Comparison of ENCODE assay signal across 8 cellular contexts in genomic region chr1:93079685-93080141, GRCh38. TPM values are rescaled to one million over a fixed set of nuclear protein-coding genes. Genes with fewer than 3 reads are reported as not detected.
DNase-seq lines count a peak whose midpoint lies in the region; ATAC-seq, FAIRE-seq and TF ChIP-seq lines count a peak whose summit lies in the region.

No MANE protein-coding gene starts in this region.

- TF ChIP-seq POLR2A in GM12891 (IDR thresholded peaks at IDR 0.05; ENCODE audit: low read depth, low read length) (no peak), gastrocnemius medialis (IDR thresholded peaks at IDR 0.05) (no peak)

- DNase-seq in A673 (ENCODE audit: low spot score) (peak; percentile 47), GM12891 (ENCODE audit: insufficient read length, low spot score) (no peak), RPMI8226 (peak; percentile 5), astrocyte of the hippocampus (ENCODE audit: low read depth, low spot score) (peak; percentile 45), gastrocnemius medialis (no peak)

- intact Hi-C loops in A673 (cut with micrococcal nuclease; ENCODE audit: unreplicated experiment) = loop anchor here (2.0 kb wide), 2 partner anchors 65 to 101 kb away; partner anchors contain the start of genes CCDC18 and TMED5
- intact Hi-C loops in gastrocnemius medialis (cut with DNase I; ENCODE audit: low total_unique reads) = loop anchor here (1.0 to 10.0 kb wide), 5 partner anchors 83 to 365 kb away; partner anchors contain the start of genes CCDC18, DIPK1A, FNBP1L and TMED5

- H3K27ac ChIP-seq in A673 (ENCODE audit: low read depth, low read length, poor library complexity, severe bottlenecking) = peak overlapping the region; percentile 97
- H3K27ac ChIP-seq in gastrocnemius medialis = peak overlapping the region; percentile 83 to 90 (median 89)

- H3K27me3 ChIP-seq in A673 (replicated peaks; ENCODE audit: insufficient read depth, low read depth, low read length, poor library complexity) (no peaks in the 10 kb centered on the region), gastrocnemius medialis (no peaks in the 10 kb centered on the region)

- H3K36me3 ChIP-seq in A673 (ENCODE audit: insufficient read depth, low read length, poor library complexity, severe bottlenecking) (peaks cover 23% of the 10 kb centered on the region), gastrocnemius medialis (no peaks in the 10 kb centered on the region)

- CTCF ChIA-PET in A673 (lab: Charles Lee) = interaction anchor here (1.2 kb wide), 1 partner anchor 225 kb away, joined by 5 read pairs; no protein-coding TSS in a partner anchor

- BruUV-seq in A673 (replicated peaks; lab: Mats Ljungman, UMichigan) = no TSS peak

- POLR2A ChIA-PET in A673 (lab: Charles Lee; ENCODE audit: low non-redundant PET) = interaction anchor here (0.5 to 0.7 kb wide), 3 partner anchors 78 to 765 kb away, joined by 3 to 5 read pairs (median 3); no protein-coding TSS in a partner anchor

- no peak for TF ChIP-seq CTCF in A673 (conservative IDR thresholded peaks at IDR 0.05; ENCODE audit: low read depth, low read length)
- TF ChIP-seq CTCF in gastrocnemius medialis (IDR thresholded peaks at IDR 0.05 in 4 of 5, conservative IDR thresholded peaks at IDR 0.05 in 1 of 5) = no peak

- peak; percentile 3 to 4 for ATAC-seq in gastrocnemius medialis
- ATAC-seq in GM21447 (IDR thresholded peaks at IDR 0.05; ENCODE audit: unreplicated experiment) = no peak
- no peak for ATAC-seq in GM18520 (IDR thresholded peaks at IDR 0.05; ENCODE audit: unreplicated experiment)

- peak; percentile 66 for FAIRE-seq in GM12891 (lab: Jason Lieb, UNC)

- in situ Hi-C loops in gastrocnemius medialis (cut with MboI; ENCODE audit: low sequenced_read_pairs in 4 of 4) = loop anchor here in 3 of 4 donors (5.0 to 10.0 kb wide), 2 partner anchors 95 to 98 kb away; no protein-coding TSS in a partner anchor

- H3K4me3 ChIP-seq in A673 (ENCODE audit: low read depth, low read length, poor library complexity, severe bottlenecking) (peak overlapping the region; percentile 99), iPS-11a (ENCODE audit: low read depth, low read length) (peak overlapping the region; percentile 93), gastrocnemius medialis (peak overlapping the region; percentile 74 to 96 (median 96))

- peaks cover 19% of the 10 kb centered on the region for H3K4me1 ChIP-seq in A673 (ENCODE audit: insufficient read depth, low read length, poor library complexity, severe bottlenecking)
- H3K4me1 ChIP-seq in gastrocnemius medialis = peaks cover 23 to 26% of the 10 kb centered on the region in 2 donors

- peaks cover 13% of the 10 kb centered on the region for H3K9me3 ChIP-seq in A673 (ENCODE audit: low read depth, low read length, poor library complexity, severe bottlenecking)
- H3K9me3 ChIP-seq in gastrocnemius medialis = no peaks in the 10 kb centered on the region

TF ChIP-seq in GM12891, 5 proteins besides CTCF, POLR2A, EP300 and RAD21:
- no peak for TF ChIP-seq SPI1 (IDR thresholded peaks at IDR 0.05; ENCODE audit: low read depth, low read length)
- no peak for TF ChIP-seq POLR2AphosphoS5 (IDR thresholded peaks at IDR 0.05; ENCODE audit: low read depth, low read length)
- no peak for TF ChIP-seq PAX5 (IDR thresholded peaks at IDR 0.05; ENCODE audit: insufficient read depth, low read length, severe bottlenecking)
- TF ChIP-seq POU2F2 (IDR thresholded peaks at IDR 0.05; ENCODE audit: low read depth, low read length) = no peak
- no peak for TF ChIP-seq TAF1 (IDR thresholded peaks at IDR 0.05; ENCODE audit: low read depth, low read length)

RNA-seq across cellular contexts. Expression of gene MTF2, which starts 0.6 kb away (rescaled TPM):
- total RNA-seq in A673 (2021) (68.5 and 68.7 TPM in 2 replicates), gastrocnemius medialis (10 to 100 TPM in 1 of 4 donors, 1 to 10 TPM in 3; 5.9 to 11.7 (median 9.5) TPM)
- polyA plus RNA-seq in GM12891 (2012; ENCODE audit: low read depth, missing spikeins) = 26.1 TPM

Comparison
In these comparisons a context has a peak if more than half of its experiments do, and no peak if none do; other contexts are left out.
1. DNase-seq: peak in A673 (single experiment), RPMI8226 (single experiment) and astrocyte of the hippocampus (single experiment); none in GM12891 (single experiment) and gastrocnemius medialis (0 of 2).
2. ATAC-seq: peak in gastrocnemius medialis (2 of 2); none in GM21447 (single experiment) and GM18520 (single experiment).
3. Peak in every context shown above with its lines, with median percentiles within 50 percentile points of each other: H3K4me3 ChIP-seq.